In genomic region chr19:31055454-31055853, GRCh38 we compare ENCODE assay signal across 34 cellular contexts.
"Had no signal": no experiment of that assay in that cellular context is flagged by ENCODE, and none has a peak within 500 bp of the region (broad histone marks: within the 10 kb centered on the region; RNA-seq: fewer than 3 reads in every experiment).

No MANE protein-coding gene starts in this region.

- H3K36me3 ChIP-seq: MG63 had no signal

- H3K9me3 ChIP-seq: MG63 had no signal

- H3K27me3 ChIP-seq: MG63 had no signal

- H3K9ac ChIP-seq: KMS-11 had no signal

- DNase-seq: Karpas-422, Kasumi-1, MG63, MM.1S, NCI-H1048, NCI-H1092, NCI-H1092 treated with DMSO at 0.1 percent for 48 hours, NCI-H1105, NCI-H1105 treated with DMSO at 0.1 percent for 48 hours, NCI-H1417, NCI-H1417 treated with DMSO at 0.1 percent for 48 hours, NCI-H1436, NCI-H1436 treated with DMSO at 0.1 percent for 48 hours, NCI-H146, NCI-H1694, NCI-H1694 treated with DMSO at 0.1 percent for 48 hours, NCI-H187, NCI-H187 treated with DMSO at 0.1 percent for 48 hours, NCI-H1930, NCI-H2029, NCI-H2029 treated with DMSO at 0.1 percent for 48 hours, NCI-H2081, NCI-H2081 treated with DMSO at 0.1 percent for 48 hours, NCI-H2107, NCI-H2171, NCI-H2171 treated with DMSO at 0.1 percent for 48 hours, NCI-H2227 treated with DMSO at 0.1 percent for 48 hours, NCI-H226, NCI-H345, NCI-H446, NCI-H446 treated with DMSO at 0.1 percent for 48 hours, NCI-H510A, NCI-H510A treated with DMSO at 0.1 percent for 48 hours had no signal

- H3K4me2 ChIP-seq: KMS-11 had no signal

- H3K27ac ChIP-seq: KMS-11 had no signal

- H3K4me3 ChIP-seq: MG63 had no signal
